1 cellular context compared by ENCODE assay signal in genomic region chr11:120198403-120198786, GRCh38.
TF ChIP-seq lines count a peak whose summit lies in the region.

No MANE protein-coding gene starts in this region.

TF ChIP-seq in H1, 55 proteins besides CTCF, POLR2A, EP300 and RAD21:
- no peak for TF ChIP-seq ASH2L (IDR thresholded peaks at IDR 0.05; ENCODE audit: low read length)
- TF ChIP-seq ATF3 (IDR thresholded peaks at IDR 0.05; ENCODE audit: insufficient read depth, low read depth, low read length), result no peak
- TF ChIP-seq GABPA (IDR thresholded peaks at IDR 0.05; ENCODE audit: borderline replicate concordance, insufficient read depth, low read length), result no peak
